Comparison of ENCODE assay signal across 9 cellular contexts in genomic region chr2:11697103-11697871, GRCh38. TPM values are rescaled to one million over a fixed set of nuclear protein-coding genes. Genes with fewer than 3 reads are reported as not detected.
DNase-seq lines count a peak whose midpoint lies in the region; ATAC-seq and TF ChIP-seq lines count a peak whose summit lies in the region.
"Had no signal": no experiment of that assay in that cellular context is flagged by ENCODE, and none has a peak within 500 bp of the region (broad histone marks: within the 10 kb centered on the region; RNA-seq: fewer than 3 reads in every experiment).

No MANE protein-coding gene starts in this region.

- H3K4me1 ChIP-seq in mucosa of rectum (ENCODE audit: control insufficient read depth in 2 of 2, insufficient read depth in 2 of 2, low read length in 2 of 2): peaks cover 0 to 3% of the 10 kb centered on the region in 2 donors

- H3K27ac ChIP-seq in mucosa of rectum (ENCODE audit: low read depth in 2 of 2, low read length in 2 of 2): peak overlapping the region; percentile 14 to 17

- no peaks in the 10 kb centered on the region for H3K36me3 ChIP-seq in mucosa of rectum (ENCODE audit: control insufficient read depth in 2 of 2, insufficient read depth in 2 of 2, low read length in 2 of 2)

- no peaks in the 10 kb centered on the region for H3K36me3 Mint-ChIP-seq in endothelial cell (ENCODE audit: low read depth, unreplicated experiment)

- H3K27me3 ChIP-seq in mucosa of rectum (ENCODE audit: control insufficient read depth in 2 of 2, insufficient read depth in 2 of 2, low read length in 2 of 2): no peaks in the 10 kb centered on the region

- no peak for TF ChIP-seq CTCF in endothelial cell (IDR thresholded peaks at IDR 0.05; ENCODE audit: unreplicated experiment)

- no peak overlapping the region for H3K9ac ChIP-seq in mucosa of rectum (ENCODE audit: low read depth in 1 of 2, low read length in 2 of 2)

- H3K4me1 Mint-ChIP-seq in endothelial cell (ENCODE audit: unreplicated experiment): no peaks in the 10 kb centered on the region

- peak; percentile 36 for DNase-seq in AG08396 (ENCODE audit: low spot score)
- DNase-seq in LoVo (ENCODE audit: low spot score): peak; percentile 18
- DNase-seq in endothelial cell (ENCODE audit: low spot score): peak; percentile 21
- DNase-seq in NCI-H526 treated with DMSO at 0.1 percent for 48 hours (lab: John Stamatoyannopoulos, UW): no peak
- DNase-seq in NCI-H748 (lab: John Stamatoyannopoulos, UW; ENCODE audit: unreplicated experiment): no peak
- DNase-seq in NOMO-1 treated with DMSO at 0.1 percent for 48 hours (lab: John Stamatoyannopoulos, UW; ENCODE audit: unreplicated experiment): no peak

- no peaks in the 10 kb centered on the region for H3K27me3 Mint-ChIP-seq in endothelial cell (ENCODE audit: unreplicated experiment)

- no peak overlapping the region for H3K4me3 ChIP-seq in mucosa of rectum (ENCODE audit: low read length in 2 of 2)

- no peak overlapping the region for H3K27ac Mint-ChIP-seq in endothelial cell (ENCODE audit: unreplicated experiment)

- ATAC-seq in GM19395 (IDR thresholded peaks at IDR 0.05; ENCODE audit: unreplicated experiment): no peak

- no peak overlapping the region for H3K4me3 Mint-ChIP-seq in endothelial cell (ENCODE audit: unreplicated experiment)

- H3K9me3 Mint-ChIP-seq in endothelial cell (ENCODE audit: unreplicated experiment): no peaks in the 10 kb centered on the region

- no peaks in the 10 kb centered on the region for H3K9me3 ChIP-seq in mucosa of rectum (ENCODE audit: control insufficient read depth in 2 of 2, low read length in 2 of 2)

RNA-seq across cellular contexts. Expression of gene NTSR2, which starts 27.3 kb away (rescaled TPM):
- total RNA-seq in endothelial cell (ENCODE audit: unreplicated experiment): not detected
- total RNA-seq: activated CD8-positive, alpha-beta memory T cell treated with anti-CD3 and anti-CD28 coated beads for 36 hours had no signal

RNA-seq across cellular contexts. Expression of gene LPIN1, which starts 49.1 kb away (rescaled TPM):
- total RNA-seq in endothelial cell (ENCODE audit: unreplicated experiment): 16.4 TPM

Comparison
In these comparisons a context has a peak if more than half of its experiments do, and no peak if none do; other contexts are left out.
1. DNase-seq: peak in AG08396 (single experiment), LoVo (single experiment) and endothelial cell (single experiment); none in NCI-H526 treated with DMSO at 0.1 percent for 48 hours (single experiment), NCI-H748 (single experiment) and NOMO-1 treated with DMSO at 0.1 percent for 48 hours (single experiment).